23 cellular contexts compared by ENCODE assay signal in the genomic region with DNA sequence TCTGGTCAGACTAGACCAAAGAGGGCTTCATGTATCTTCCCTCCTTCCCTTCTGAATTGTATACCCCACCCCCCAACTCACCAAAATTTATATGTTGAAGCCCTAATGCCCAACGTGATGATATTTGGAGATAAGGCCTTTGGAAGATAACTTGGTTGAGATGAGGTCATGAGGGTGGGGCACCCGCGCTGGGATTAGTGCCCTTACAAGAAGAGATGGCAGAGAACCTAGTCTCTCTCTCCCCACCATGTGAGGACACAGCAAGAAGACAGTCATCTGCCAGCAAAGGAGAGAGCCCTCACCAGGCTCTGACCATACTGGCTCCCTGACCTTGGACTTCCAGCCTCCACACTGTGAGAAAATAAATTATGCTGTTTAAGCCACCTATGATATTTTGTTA. TPM values are rescaled to one million over a fixed set of nuclear protein-coding genes. Genes with fewer than 3 reads are reported as not detected.
"Had no signal": no experiment of that assay in that cellular context is flagged by ENCODE, and none has a peak within 500 bp of the region (broad histone marks: within the 10 kb centered on the region; RNA-seq: fewer than 3 reads in every experiment).

No MANE protein-coding gene starts in this region.

- FAIRE-seq: endometrium, kidney had no signal

- H3K4me2 ChIP-seq: smooth muscle cell had no signal

- H3K4me3 Mint-ChIP-seq: naive B cell, nephron progenitor cell had no signal

- ATAC-seq: gastrocnemius medialis; left cardiac atrium; left ventricle myocardium superior; stimulated activated naive CD8-positive, alpha-beta T cell treated with anti-CD3 and anti-CD28 coated beads, Interleukin-15, Interleukin-2, amounts not matched to agents 100 U/mL and 50 U/mL, for 24 hours had no signal

- H3K4me3 ChIP-seq: dorsolateral prefrontal cortex, esophagus muscularis mucosa, gastrocnemius medialis, lung, smooth muscle cell, tibial artery had no signal

- H3K27ac ChIP-seq: dorsolateral prefrontal cortex, epithelial cell of prostate, esophagus muscularis mucosa, gastrocnemius medialis, neutrophil, tibial artery had no signal

- H3K27me3 Mint-ChIP-seq: naive B cell had no signal

- H3K27me3 ChIP-seq: dorsolateral prefrontal cortex, esophagus muscularis mucosa, gastrocnemius medialis, neutrophil, tibial artery had no signal

- DNase-seq: central memory CD4-positive, alpha-beta T cell; cortex of kidney; dorsolateral prefrontal cortex; effector CD8-positive, alpha-beta T cell; gastrocnemius medialis; glutamatergic neuron; left cardiac atrium; left ventricle myocardium superior; mesenchymal stem cell; midbrain; naive B cell; nephron progenitor cell; stimulated activated CD4-positive, alpha-beta T cell treated with anti-CD3 and anti-CD28 coated beads, Interleukin-2, amount 100 ng/mL, for 48 hours; stimulated activated naive CD8-positive, alpha-beta T cell treated with anti-CD3 and anti-CD28 coated beads, Interleukin-15, Interleukin-2, amounts not matched to agents 100 U/mL and 50 U/mL, for 24 hours had no signal

- H3K4me1 ChIP-seq: esophagus muscularis mucosa, gastrocnemius medialis, tibial artery had no signal

- H3K9me3 ChIP-seq: gastrocnemius medialis, neutrophil, tibial artery had no signal

- H3K4me1 Mint-ChIP-seq: naive B cell had no signal

RNA-seq across cellular contexts. Expression of gene DLEC1, which starts 23.0 kb away (rescaled TPM):
- total RNA-seq: gastrocnemius medialis, pulmonary artery endothelial cell had no signal
